Comparison of ENCODE assay signal across 1 cellular context in genomic region chr6:32239462-32239861, GRCh38.
A peak's percentile ranks its signal among the peaks of the same experiment; 100 is the strongest.
TF ChIP-seq lines count a peak whose summit lies in the region.

No MANE protein-coding gene starts in this region.

TF ChIP-seq in GM12878, 131 proteins besides CTCF, POLR2A, EP300 and RAD21:
- TF ChIP-seq ZBTB33 (IDR thresholded peaks at IDR 0.05) (no peak), CEBPZ (IDR thresholded peaks at IDR 0.05; ENCODE audit: low read depth, low read length) (no peak), CREB1 (IDR thresholded peaks at IDR 0.05; ENCODE audit: low read depth) (no peak), SPI1 (IDR thresholded peaks at IDR 0.05; ENCODE audit: borderline replicate concordance, insufficient read depth, low read depth, low read length) (no peak), ZNF24 (IDR thresholded peaks at IDR 0.05) (no peak), PRDM15 (CRISPR knock-in tag; IDR thresholded peaks at IDR 0.05) (no peak), IRF4 (IDR thresholded peaks at IDR 0.05; ENCODE audit: low read depth, low read length) (no peak), SIX5 (IDR thresholded peaks at IDR 0.05; ENCODE audit: low read depth, low read length, severe bottlenecking) (no peak), PKNOX1 (IDR thresholded peaks at IDR 0.05) (no peak), NBN (IDR thresholded peaks at IDR 0.05) (no peak), SRF (IDR thresholded peaks at IDR 0.05; ENCODE audit: low read depth in 2 of 2, low read length in 2 of 2) (peak in 1 of 2 experiments; percentile 72; a peak in 1 of 4 replicates), ZBED1 (IDR thresholded peaks at IDR 0.05; ENCODE audit: borderline replicate concordance) (no peak), E4F1 (IDR thresholded peaks at IDR 0.05; ENCODE audit: borderline replicate concordance, partially characterized antibody) (no peak), JUNB (IDR thresholded peaks at IDR 0.05) (peak; percentile 4; the same call in 1 of the 2 replicates)
